20 cellular contexts compared by ENCODE assay signal in the genomic region with DNA sequence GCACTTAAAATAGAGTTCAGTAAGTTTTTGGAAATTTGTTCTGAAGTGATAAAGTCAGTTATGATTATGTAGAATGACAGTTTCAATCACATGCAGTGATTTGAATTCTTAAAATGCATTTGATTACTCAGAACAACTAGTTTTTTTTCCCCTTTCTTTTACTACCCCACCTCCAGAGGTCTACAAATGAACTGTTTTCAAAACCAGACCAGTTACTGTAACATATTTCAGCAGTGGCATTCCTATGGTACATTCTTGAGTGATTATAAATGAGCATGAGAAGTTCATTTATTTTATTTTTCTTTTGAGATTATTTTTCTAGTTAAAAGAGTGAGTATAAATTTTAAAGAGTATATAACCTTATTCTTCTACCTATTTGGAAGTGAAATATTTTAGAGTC.
"Had no signal": no experiment of that assay in that cellular context is flagged by ENCODE, and none has a peak within 500 bp of the region (broad histone marks: within the 10 kb centered on the region; RNA-seq: fewer than 3 reads in every experiment).

No MANE protein-coding gene starts in this region.

- H3K4me3 ChIP-seq: skin epidermis, tibial nerve, uterus had no signal

- H3K27me3 ChIP-seq: brain microvascular endothelial cell, tibial nerve, uterus had no signal

- H3K4me1 ChIP-seq: uterus had no signal

- H3K9me3 ChIP-seq: tibial nerve, uterus had no signal

- DNase-seq: activated CD4-positive, alpha-beta memory T cell treated with anti-CD3 and anti-CD28 coated beads for 36 hours; activated CD4-positive, alpha-beta T cell treated with anti-CD3 and anti-CD28 coated beads for 36 hours; activated effector memory CD4-positive, alpha-beta T cell treated with Interleukin-2 at 50 U/mL for 16 hours; activated T-cell treated with anti-CD3 and anti-CD28 coated beads, Interleukin-2, amount 50 U/mL, for 24 hours; amygdala; brain microvascular endothelial cell; effector memory CD4-positive, alpha-beta T cell; hypothalamus; left ventricle myocardium superior; naive thymus-derived CD8-positive, alpha-beta T cell; posterior cingulate gyrus; retina; stimulated activated CD4-positive, alpha-beta T cell treated with anti-CD3 and anti-CD28 coated beads, Interleukin-15, amount 100 ng/mL, for 24 hours; stimulated activated CD4-positive, alpha-beta T cell treated with anti-CD3 and anti-CD28 coated beads, Interleukin-4, amount 100 ng/mL, for 24 hours; stimulated activated naive CD4-positive, alpha-beta T cell; substantia nigra; T-helper 17 cell; uterus had no signal

- ATAC-seq: activated CD4-positive, alpha-beta T cell treated with anti-CD3 and anti-CD28 coated beads for 36 hours; naive thymus-derived CD8-positive, alpha-beta T cell; T-helper 17 cell had no signal

- H3K36me3 ChIP-seq: brain microvascular endothelial cell, uterus had no signal

- H3K27ac ChIP-seq: brain microvascular endothelial cell, skin epidermis, tibial nerve, uterus had no signal
